Comparison of ENCODE assay signal across 25 cellular contexts in genomic region chr3:197206913-197207312, GRCh38.
"Had no signal": no experiment of that assay in that cellular context is flagged by ENCODE, and none has a peak within 500 bp of the region (broad histone marks: within the 10 kb centered on the region; RNA-seq: fewer than 3 reads in every experiment).

No MANE protein-coding gene starts in this region.

- H3K27ac ChIP-seq: colonic mucosa, epithelial cell of prostate, gastrocnemius medialis, left lung, neural progenitor cell, prostate gland, right atrium auricular region, sigmoid colon, stomach, thyroid gland had no signal

- H3K36me3 ChIP-seq: colonic mucosa, gastrocnemius medialis, left lung, neural progenitor cell, prostate gland, right atrium auricular region, sigmoid colon, stomach, thyroid gland had no signal

- H2AFZ ChIP-seq: neural progenitor cell had no signal

- FAIRE-seq: kidney had no signal

- H3K4me2 ChIP-seq: neural progenitor cell had no signal

- H3K4me3 ChIP-seq: colonic mucosa, gastrocnemius medialis, left lung, neural progenitor cell, prostate gland, right atrium auricular region, sigmoid colon, stomach, thyroid gland had no signal

- H3K9me3 ChIP-seq: colonic mucosa, gastrocnemius medialis, left lung, prostate gland, right atrium auricular region, sigmoid colon, stomach, thyroid gland had no signal

- DNase-seq: colonic mucosa; effector CD8-positive, alpha-beta T cell; endodermal cell; foreskin fibroblast; gastrocnemius medialis; head of caudate nucleus; kidney; left lung; mesendoderm; midbrain; naive thymus-derived CD4-positive, alpha-beta T cell; nucleus accumbens; sigmoid colon; stimulated activated CD4-positive, alpha-beta T cell treated with anti-CD3 and anti-CD28 coated beads, Interleukin-2, amount 100 ng/mL, for 24 hours; stimulated activated CD4-positive, alpha-beta T cell treated with anti-CD3 and anti-CD28 coated beads, Interleukin-4, amount 100 ng/mL, for 24 hours; stimulated activated naive CD4-positive, alpha-beta T cell treated with Interleukin-2 at 50 U/mL for 16 hours; stomach; thyroid gland; trophoblast cell had no signal

- ATAC-seq: esophagus mucosa; gastrocnemius medialis; left lung; naive thymus-derived CD4-positive, alpha-beta T cell; stimulated activated effector memory CD8-positive, alpha-beta T cell treated with anti-CD3 and anti-CD28 coated beads, Interleukin-12 subunit alpha, Interleukin-12 subunit beta, amount 100 ng/mL, for 72 hours had no signal

- H3K9ac ChIP-seq: neural progenitor cell had no signal

- H3K4me1 ChIP-seq: colonic mucosa, prostate gland had no signal

- H3K27me3 ChIP-seq: colonic mucosa, gastrocnemius medialis, left lung, neural progenitor cell, right atrium auricular region, sigmoid colon, stomach, thyroid gland had no signal
